ENCODE assay signal across 8 cellular contexts in the genomic region with DNA sequence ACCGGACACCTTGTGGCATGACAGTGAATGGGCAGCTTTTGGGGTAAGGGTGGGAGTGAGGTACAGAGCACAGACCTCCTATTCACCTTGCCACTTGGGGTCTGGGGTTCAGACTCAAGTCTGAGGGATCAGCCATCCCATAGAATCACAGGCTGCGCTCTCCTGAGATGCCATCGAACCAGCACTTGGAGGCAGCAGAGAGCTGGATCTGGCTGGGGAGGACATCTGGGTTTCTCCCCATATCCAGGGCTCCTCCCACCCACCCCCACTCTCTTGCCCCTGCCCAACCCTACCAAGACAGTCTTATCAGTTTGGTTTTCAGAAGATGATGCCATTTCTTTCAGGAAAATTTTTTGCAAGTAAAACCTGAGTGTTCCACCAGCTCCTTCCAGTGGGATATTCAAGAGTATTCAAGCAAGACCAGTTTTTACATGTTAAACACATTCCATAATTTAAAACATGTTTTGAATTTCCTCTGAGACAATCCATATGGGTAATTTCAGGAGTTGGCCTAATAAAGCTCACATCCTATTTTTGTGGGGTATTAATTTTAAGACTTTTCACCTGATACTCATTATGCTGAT. TPM values are rescaled to one million over a fixed set of nuclear protein-coding genes. Genes with fewer than 3 reads are reported as not detected.
DNase-seq lines count a peak whose midpoint lies in the region; ATAC-seq, FAIRE-seq and TF ChIP-seq lines count a peak whose summit lies in the region.

No MANE protein-coding gene starts in this region.

- peak overlapping the region; percentile 57 for H3K27ac Mint-ChIP-seq in mesothelial cell of epicardium

- H2AFZ ChIP-seq in SU-DHL-6 (ENCODE audit: low read depth, low read length, severe bottlenecking), result no peak overlapping the region

- H3K27ac ChIP-seq in SU-DHL-6 (ENCODE audit: low read depth, low read length), result no peak overlapping the region

- peak; percentile 67 for DNase-seq in activated CD4-positive, alpha-beta T cell treated with anti-CD3 and anti-CD28 coated beads for 48 hours
- DNase-seq in activated CD4-positive, alpha-beta T cell treated with anti-CD3 and anti-CD28 coated beads, Interleukin-2, amount 50 U/mL, for 4 hours, result no peak
- DNase-seq in LHCN-M2 (ENCODE audit: low read depth), result peak; percentile 42
- peak in 1 of 2 experiments; percentile 58 for DNase-seq in mesothelial cell of epicardium (ENCODE audit: low spot score in 2 of 2, unreplicated experiment in 2 of 2)
- DNase-seq in urothelium cell line (ENCODE audit: low spot score), result peak; percentile 64

- H3K4me2 ChIP-seq in SU-DHL-6 (ENCODE audit: low read depth, low read length, poor library complexity, severe bottlenecking), result no peak overlapping the region

- no peaks in the 10 kb centered on the region for H3K36me3 Mint-ChIP-seq in mesothelial cell of epicardium

- peaks cover 9% of the 10 kb centered on the region for H3K4me1 Mint-ChIP-seq in mesothelial cell of epicardium

- no peaks in the 10 kb centered on the region for H3K36me3 ChIP-seq in SU-DHL-6 (ENCODE audit: low read length)

- H3K9ac ChIP-seq in SU-DHL-6 (ENCODE audit: low read length), result no peak overlapping the region

- FAIRE-seq in endometrium (lab: Jason Lieb, UNC), result peak; percentile 54
- no peak for FAIRE-seq in urothelium cell line (lab: Jason Lieb, UNC)

- no peaks in the 10 kb centered on the region for H4K20me1 ChIP-seq in SU-DHL-6 (ENCODE audit: low read depth, low read length)

- no peaks in the 10 kb centered on the region for H3K27me3 ChIP-seq in SU-DHL-6 (ENCODE audit: low read length)

- peaks cover 3% of the 10 kb centered on the region for H3K9me3 Mint-ChIP-seq in mesothelial cell of epicardium

- TF ChIP-seq CTCF in SU-DHL-6 (IDR thresholded peaks at IDR 0.05; ENCODE audit: insufficient read depth, low read length, poor library complexity, severe bottlenecking), result peak; percentile 18
- TF ChIP-seq CTCF in mesothelial cell of epicardium (IDR thresholded peaks at IDR 0.05; ENCODE audit: unreplicated experiment), result peak; percentile 49

- no peaks in the 10 kb centered on the region for H3K9me3 ChIP-seq in SU-DHL-6 (ENCODE audit: insufficient read depth, low read length)

- no peak for ATAC-seq in HG02840 (IDR thresholded peaks at IDR 0.05; ENCODE audit: low FRiP score, unreplicated experiment)

- no peak overlapping the region for H3K4me3 Mint-ChIP-seq in mesothelial cell of epicardium

- H3K9me2 ChIP-seq in SU-DHL-6 (replicated peaks; ENCODE audit: insufficient read depth, low read length), result no peaks in the 10 kb centered on the region

- no peaks in the 10 kb centered on the region for H3F3A ChIP-seq in SU-DHL-6 (ENCODE audit: insufficient read depth)

- no peaks in the 10 kb centered on the region for H3K27me3 Mint-ChIP-seq in mesothelial cell of epicardium (ENCODE audit: low read depth)

- H3K4me3 ChIP-seq in SU-DHL-6 (ENCODE audit: insufficient read depth, low read length, poor library complexity, severe bottlenecking), result no peak overlapping the region

- no peaks in the 10 kb centered on the region for H3K79me2 ChIP-seq in SU-DHL-6 (ENCODE audit: insufficient read depth, low read length)

RNA-seq across cellular contexts. Expression of a gene that starts 29.2 kb away (rescaled TPM):
- not detected in 2 replicates for total RNA-seq in LHCN-M2 (2014; rRNA removed)
- polyA plus RNA-seq in LHCN-M2 (2012), result not detected
- total RNA-seq in mesothelial cell of epicardium, result not detected in 3 replicates

RNA-seq across cellular contexts. Expression of a gene that starts 33.2 kb away (rescaled TPM):
- not detected in 2 replicates for total RNA-seq in LHCN-M2 (2014; rRNA removed)
- polyA plus RNA-seq in LHCN-M2 (2012), result not detected
- total RNA-seq in mesothelial cell of epicardium, result 0.09 to 0.13 TPM in 2 of 3 replicates, not detected in the other

Comparison
In these comparisons a context has a peak if more than half of its experiments do, and no peak if none do; other contexts are left out.
1. DNase-seq: peak in activated CD4-positive, alpha-beta T cell treated with anti-CD3 and anti-CD28 coated beads for 48 hours (single experiment), LHCN-M2 (single experiment) and urothelium cell line (single experiment); none in activated CD4-positive, alpha-beta T cell treated with anti-CD3 and anti-CD28 coated beads, Interleukin-2, amount 50 U/mL, for 4 hours (0 of 2).